ENCODE assay signal across 25 cellular contexts in genomic region chr10:16746856-16747255, GRCh38.
"Had no signal": no experiment of that assay in that cellular context is flagged by ENCODE, and none has a peak within 500 bp of the region (broad histone marks: within the 10 kb centered on the region; RNA-seq: fewer than 3 reads in every experiment).

No MANE protein-coding gene starts in this region.

- H3K36me3 ChIP-seq: colonic mucosa had no signal

- H3K27me3 ChIP-seq: brain microvascular endothelial cell, colonic mucosa, dorsolateral prefrontal cortex, esophagus muscularis mucosa, foreskin keratinocyte, gastrocnemius medialis, heart left ventricle had no signal

- H3K9me3 ChIP-seq: colonic mucosa, esophagus muscularis mucosa, gastrocnemius medialis, heart left ventricle had no signal

- ATAC-seq: activated CD8-positive, alpha-beta T cell treated with anti-CD3 and anti-CD28 coated beads for 36 hours; activated T-cell treated with anti-CD3 and anti-CD28 coated beads, Interleukin-2, amount 50 U/mL, for 4 hours; activated T-helper 17 cell treated with anti-CD3 and anti-CD28 coated beads, Interleukin-2, amount 50 U/mL, for 72 hours; foreskin keratinocyte; gastrocnemius medialis; heart left ventricle had no signal

- H3K27ac ChIP-seq: brain microvascular endothelial cell, colonic mucosa, dorsolateral prefrontal cortex, esophagus muscularis mucosa, foreskin keratinocyte, gastrocnemius medialis, heart left ventricle had no signal

- DNase-seq: activated CD4-positive, alpha-beta T cell treated with anti-CD3 and anti-CD28 coated beads for 1 hour; activated CD4-positive, alpha-beta T cell treated with anti-CD3 and anti-CD28 coated beads for 4 hours; activated CD4-positive, alpha-beta T cell treated with anti-CD3 and anti-CD28 coated beads, Interleukin-2, amount 10 ng/mL, durations not matched to agents 7 days and 5 days; activated CD4-positive, alpha-beta T cell treated with anti-CD3 and anti-CD28 coated beads, Interleukin-2, amount 50 U/mL, for 48 hours; activated CD8-positive, alpha-beta memory T cell treated with anti-CD3 and anti-CD28 coated beads for 24 hours; activated CD8-positive, alpha-beta T cell treated with anti-CD3 and anti-CD28 coated beads for 36 hours; activated effector memory CD4-positive, alpha-beta T cell treated with Interleukin-2 at 50 U/mL for 16 hours; activated gamma-delta T cell treated with Interleukin-2 at 50 U/mL for 16 hours; activated naive CD4-positive, alpha-beta T cell treated with anti-CD3 and anti-CD28 coated beads, Interleukin-2, amount 50 U/mL, for 16 hours; activated naive CD4-positive, alpha-beta T cell treated with Interleukin-2 at 50 U/mL for 16 hours; activated T-cell treated with anti-CD3 and anti-CD28 coated beads, Interleukin-2, amount 50 U/mL, for 4 hours; amniotic stem cell; anterior cingulate cortex; brain microvascular endothelial cell; colonic mucosa; dorsolateral prefrontal cortex; effector memory CD4-positive, alpha-beta T cell; erythroblast; foreskin keratinocyte; gastrocnemius medialis; glutamatergic neuron; heart left ventricle; T-helper 2 cell had no signal

- H3K4me3 ChIP-seq: colonic mucosa, dorsolateral prefrontal cortex, esophagus muscularis mucosa, gastrocnemius medialis, heart left ventricle had no signal

- H3K4me1 ChIP-seq: colonic mucosa, esophagus muscularis mucosa, foreskin keratinocyte, gastrocnemius medialis, heart left ventricle had no signal
